Comparison of ENCODE assay signal across 31 cellular contexts in genomic region chr4:167614866-167615265, GRCh38.
DNase-seq lines count a peak whose midpoint lies in the region; ATAC-seq, FAIRE-seq and TF ChIP-seq lines count a peak whose summit lies in the region.
"Had no signal": no experiment of that assay in that cellular context is flagged by ENCODE, and none has a peak within 500 bp of the region (broad histone marks: within the 10 kb centered on the region; RNA-seq: fewer than 3 reads in every experiment).

No MANE protein-coding gene starts in this region.

- H3K27ac ChIP-seq in astrocyte (ENCODE audit: low read depth, low read length), result no peak overlapping the region
- H3K27ac ChIP-seq in Peyer's patch, result no peak overlapping the region
- no peak overlapping the region for H3K27ac ChIP-seq in MM.1S (ENCODE audit: low read length)
- H3K27ac ChIP-seq: adrenal gland, gastrocnemius medialis had no signal

- H3K9me3 ChIP-seq in astrocyte (ENCODE audit: insufficient read depth, low read depth, low read length) (no peaks in the 10 kb centered on the region), Peyer's patch (no peaks in the 10 kb centered on the region), MM.1S (replicated peaks; ENCODE audit: insufficient read depth, low read length) (no peaks in the 10 kb centered on the region)
- H3K9me3 ChIP-seq: adrenal gland, gastrocnemius medialis, HAP-1 had no signal

- H3K79me2 ChIP-seq in astrocyte (ENCODE audit: insufficient read depth, low read length) (no peaks in the 10 kb centered on the region), MM.1S (ENCODE audit: low read length) (no peaks in the 10 kb centered on the region)

- no peaks in the 10 kb centered on the region for H3K36me3 ChIP-seq in astrocyte (ENCODE audit: insufficient read depth, low read length)
- no peaks in the 10 kb centered on the region for H3K36me3 ChIP-seq in Peyer's patch
- H3K36me3 ChIP-seq in MM.1S (replicated peaks; ENCODE audit: insufficient read depth, low read length), result no peaks in the 10 kb centered on the region
- H3K36me3 ChIP-seq: adrenal gland, gastrocnemius medialis, HAP-1 had no signal

- ATAC-seq in GM18867 (IDR thresholded peaks at IDR 0.05; ENCODE audit: unreplicated experiment), result no peak
- ATAC-seq: esophagus mucosa, gastrocnemius medialis, Right ventricle myocardium inferior, SK-N-SH treated with all-trans-retinoic acid at 6 μM for 48 hours had no signal

- no peak for FAIRE-seq in astrocyte (lab: Jason Lieb, UNC)
- FAIRE-seq in urothelium cell line (lab: Jason Lieb, UNC), result no peak
- FAIRE-seq: G401.6 had no signal

- no peak overlapping the region for H3K4me3 ChIP-seq in astrocyte (ENCODE audit: insufficient read depth, low read depth, low read length)
- no peak overlapping the region for H3K4me3 ChIP-seq in fibroblast of the aortic adventitia (ENCODE audit: low read depth, low read length)
- H3K4me3 ChIP-seq in Peyer's patch, result no peak overlapping the region
- no peak overlapping the region for H3K4me3 ChIP-seq in MM.1S (ENCODE audit: low read length)
- H3K4me3 ChIP-seq: adrenal gland, gastrocnemius medialis, HAP-1 had no signal

- H3K4me1 ChIP-seq in astrocyte (ENCODE audit: insufficient read depth, low read length) (no peaks in the 10 kb centered on the region), Peyer's patch (no peaks in the 10 kb centered on the region), MM.1S (ENCODE audit: low read length) (no peaks in the 10 kb centered on the region)
- H3K4me1 ChIP-seq: adrenal gland, gastrocnemius medialis, HAP-1 had no signal

- H3K9me3 Mint-ChIP-seq in astrocyte (ENCODE audit: unreplicated experiment), result peaks cover 3% of the 10 kb centered on the region
- H3K9me3 Mint-ChIP-seq: type B pancreatic cell had no signal

- no peaks in the 10 kb centered on the region for H4K20me1 ChIP-seq in astrocyte (ENCODE audit: insufficient read depth, low read length)
- H4K20me1 ChIP-seq in MM.1S (ENCODE audit: insufficient read depth, low read length), result no peaks in the 10 kb centered on the region

- no peak overlapping the region for H3K27ac Mint-ChIP-seq in astrocyte (ENCODE audit: unreplicated experiment)
- H3K27ac Mint-ChIP-seq: activated CD4-positive, alpha-beta memory T cell treated with anti-CD3 and anti-CD28 coated beads for 36 hours; activated naive CD4-positive, alpha-beta T cell treated with anti-CD3 and anti-CD28 coated beads for 36 hours; endodermal cell; nephron; type B pancreatic cell had no signal

- no peaks in the 10 kb centered on the region for H3K27me3 ChIP-seq in astrocyte (ENCODE audit: insufficient read depth, low read length)
- no peaks in the 10 kb centered on the region for H3K27me3 ChIP-seq in Peyer's patch
- no peaks in the 10 kb centered on the region for H3K27me3 ChIP-seq in MM.1S (replicated peaks; ENCODE audit: insufficient read depth, low read length)
- H3K27me3 ChIP-seq: adrenal gland, gastrocnemius medialis had no signal

- no peak overlapping the region for H3K4me2 ChIP-seq in astrocyte (ENCODE audit: low read length)
- no peak overlapping the region for H3K4me2 ChIP-seq in MM.1S (ENCODE audit: low read depth, low read length)

- H3K9ac ChIP-seq in astrocyte (ENCODE audit: low read length) (no peak overlapping the region), MM.1S (ENCODE audit: low read length) (no peak overlapping the region)

- H3K27me3 Mint-ChIP-seq in astrocyte (ENCODE audit: low read depth, unreplicated experiment), result no peaks in the 10 kb centered on the region
- H3K27me3 Mint-ChIP-seq: activated CD4-positive, alpha-beta memory T cell treated with anti-CD3 and anti-CD28 coated beads for 36 hours; type B pancreatic cell had no signal

- no peak for TF ChIP-seq POLR2A in Peyer's patch (IDR thresholded peaks at IDR 0.05)

- no peaks in the 10 kb centered on the region for H3F3A ChIP-seq in MM.1S (ENCODE audit: insufficient read depth, low read length)

- no peak overlapping the region for H3K4me3 Mint-ChIP-seq in astrocyte (ENCODE audit: unreplicated experiment)
- H3K4me3 Mint-ChIP-seq: activated CD4-positive, alpha-beta memory T cell treated with anti-CD3 and anti-CD28 coated beads for 36 hours; activated naive CD4-positive, alpha-beta T cell treated with anti-CD3 and anti-CD28 coated beads for 36 hours; endodermal cell; nephron; type B pancreatic cell had no signal

- DNase-seq in HT1080 (ENCODE audit: low read depth) (peak; percentile 53), astrocyte (ENCODE audit: low read depth) (peak; percentile 39), fibroblast of the aortic adventitia (ENCODE audit: low read depth) (peak; percentile 67), urothelium cell line (ENCODE audit: low spot score) (peak; percentile 23), Peyer's patch (no peak), MM.1S (no peak)
- DNase-seq: activated CD4-positive, alpha-beta memory T cell treated with anti-CD3 and anti-CD28 coated beads for 36 hours; activated CD4-positive, alpha-beta T cell treated with anti-CD3 and anti-CD28 coated beads for 1 hour; activated naive CD4-positive, alpha-beta T cell treated with anti-CD3 and anti-CD28 coated beads for 36 hours; adrenal gland; C1 segment of cervical spinal cord; central memory CD4-positive, alpha-beta T cell; dermis blood vessel endothelial cell; DMS53; endodermal cell; gastrocnemius medialis; NCI-H1105 treated with DMSO at 0.1 percent for 48 hours; NCI-H2029; NCI-H526; NK-92 treated with Interleukin-12 subunit alpha and Interleukin-12 subunit beta, amount 100 ng/mL, for 24 hours; stimulated activated CD4-positive, alpha-beta T cell treated with anti-CD3 and anti-CD28 coated beads, Interleukin-4, amount 100 ng/mL, for 4 hours; substantia nigra; T-helper 2 cell had no signal

- TF ChIP-seq CTCF in astrocyte (IDR thresholded peaks at IDR 0.05; ENCODE audit: insufficient read depth, low read depth, low read length) (no peak), fibroblast of the aortic adventitia (IDR thresholded peaks at IDR 0.05; ENCODE audit: insufficient read depth, low read length) (no peak), Peyer's patch (IDR thresholded peaks at IDR 0.05) (no peak), MM.1S (IDR thresholded peaks at IDR 0.05; ENCODE audit: low read length) (no peak)

- no peak overlapping the region for H2AFZ ChIP-seq in astrocyte (ENCODE audit: low read depth, low read length)
- no peak overlapping the region for H2AFZ ChIP-seq in MM.1S (ENCODE audit: low read length)

- no peaks in the 10 kb centered on the region for H3K36me3 Mint-ChIP-seq in astrocyte (ENCODE audit: low read depth, unreplicated experiment)
- H3K36me3 Mint-ChIP-seq: activated CD4-positive, alpha-beta memory T cell treated with anti-CD3 and anti-CD28 coated beads for 36 hours; type B pancreatic cell had no signal

- H3K9me2 ChIP-seq in MM.1S (replicated peaks; ENCODE audit: insufficient read depth, low read length), result no peaks in the 10 kb centered on the region

- peaks cover 2% of the 10 kb centered on the region for H3K4me1 Mint-ChIP-seq in astrocyte (ENCODE audit: low read depth, unreplicated experiment)
- H3K4me1 Mint-ChIP-seq: endodermal cell, nephron had no signal

Comparison
In these comparisons a context has a peak if more than half of its experiments do, and no peak if none do; other contexts are left out.
1. DNase-seq: peak in HT1080 (single experiment), astrocyte (single experiment), fibroblast of the aortic adventitia (single experiment) and urothelium cell line (single experiment); none in Peyer's patch (0 of 3) and MM.1S (single experiment).